10 cellular contexts compared by ENCODE assay signal in genomic region chr15:68389936-68390790, GRCh38. TPM values are rescaled to one million over a fixed set of nuclear protein-coding genes. Genes with fewer than 3 reads are reported as not detected.
DNase-seq lines count a peak whose midpoint lies in the region; ATAC-seq and TF ChIP-seq lines count a peak whose summit lies in the region.
"Had no signal": no experiment of that assay in that cellular context is flagged by ENCODE, and none has a peak within 500 bp of the region (broad histone marks: within the 10 kb centered on the region; RNA-seq: fewer than 3 reads in every experiment).

No MANE protein-coding gene starts in this region.

- H3K4me1 Mint-ChIP-seq in activated naive CD8-positive, alpha-beta T cell treated with anti-CD3 and anti-CD28 coated beads, Interleukin-2, amount 10 ng/mL, durations not matched to agents 7 days and 5 days: peaks cover 16% of the 10 kb centered on the region

- no peaks in the 10 kb centered on the region for H3K4me1 ChIP-seq in ovary (ENCODE audit: insufficient read depth)
- H3K4me1 ChIP-seq: Peyer's patch had no signal

- no peak overlapping the region for H3K27ac ChIP-seq in ovary
- H3K27ac ChIP-seq: cardiac muscle cell, Peyer's patch had no signal

- TF ChIP-seq EP300 in ovary (IDR thresholded peaks at IDR 0.05): no peak

- H3K27ac Mint-ChIP-seq in activated naive CD8-positive, alpha-beta T cell treated with anti-CD3 and anti-CD28 coated beads, Interleukin-2, amount 10 ng/mL, durations not matched to agents 7 days and 5 days: peak overlapping the region; percentile 73

- DNase-seq in activated naive CD8-positive, alpha-beta T cell treated with anti-CD3 and anti-CD28 coated beads, Interleukin-2, amount 10 ng/mL, durations not matched to agents 7 days and 5 days: peak; percentile 44
- DNase-seq in ovary: peak in 4 of 5 donors; percentile 5 to 17 (median 6)
- no peak for DNase-seq in NCI-H2081 treated with DMSO at 0.1 percent for 48 hours (lab: John Stamatoyannopoulos, UW)
- no peak for DNase-seq in germinal center (ENCODE audit: low spot score)
- DNase-seq in stimulated activated naive CD4-positive, alpha-beta T cell treated with Interleukin-2 at 50 U/mL for 16 hours (lab: John Stamatoyannopoulos, UW): no peak

- no peak for TF ChIP-seq POLR2A in ovary (IDR thresholded peaks at IDR 0.05)

- H3K9me3 Mint-ChIP-seq in activated naive CD8-positive, alpha-beta T cell treated with anti-CD3 and anti-CD28 coated beads, Interleukin-2, amount 10 ng/mL, durations not matched to agents 7 days and 5 days: peaks cover 3% of the 10 kb centered on the region

- H3K4me3 Mint-ChIP-seq in activated naive CD8-positive, alpha-beta T cell treated with anti-CD3 and anti-CD28 coated beads, Interleukin-2, amount 10 ng/mL, durations not matched to agents 7 days and 5 days: peak overlapping the region; percentile 37

- intact Hi-C loops in ovary (cut with DNase I): loop anchor here in 1 of 4 donors (10.0 kb wide), 1 partner anchor 135 kb away; no protein-coding TSS in a partner anchor

- H3K27me3 Mint-ChIP-seq in activated naive CD8-positive, alpha-beta T cell treated with anti-CD3 and anti-CD28 coated beads, Interleukin-2, amount 10 ng/mL, durations not matched to agents 7 days and 5 days: peaks cover 31% of the 10 kb centered on the region

- no peaks in the 10 kb centered on the region for H3K36me3 ChIP-seq in ovary
- H3K36me3 ChIP-seq: cardiac muscle cell, Peyer's patch had no signal

- ATAC-seq in GM18867 (IDR thresholded peaks at IDR 0.05; ENCODE audit: unreplicated experiment) (peak; percentile 45), HG03571 (IDR thresholded peaks at IDR 0.05; ENCODE audit: unreplicated experiment) (peak; percentile 81), GM21526 (IDR thresholded peaks at IDR 0.05; ENCODE audit: low FRiP score, unreplicated experiment) (no peak)
- peak; percentile 98 for ATAC-seq in activated naive CD8-positive, alpha-beta T cell treated with anti-CD3 and anti-CD28 coated beads, Interleukin-2, amount 10 ng/mL, durations not matched to agents 7 days and 5 days (ENCODE audit: low read depth)

- no peaks in the 10 kb centered on the region for H3K9me3 ChIP-seq in ovary
- H3K9me3 ChIP-seq: Peyer's patch had no signal

- 52 to 73% (median 59%) methylated on average over 15 of the region's 15 CpGs for whole genome bisulfite sequencing in ovary, 3 donors

- no peak overlapping the region for H3K4me3 ChIP-seq in ovary
- H3K4me3 ChIP-seq: cardiac muscle cell, Peyer's patch had no signal

- no peaks in the 10 kb centered on the region for H3K27me3 ChIP-seq in ovary
- H3K27me3 ChIP-seq: Peyer's patch had no signal

- POLR2A ChIA-PET in activated naive CD8-positive, alpha-beta T cell treated with anti-CD3 and anti-CD28 coated beads, Interleukin-2, amount 10 ng/mL, durations not matched to agents 7 days and 5 days (lab: Charles Lee): interaction anchor here (1.2 kb wide), 1 partner anchor 36 kb away, joined by 5 read pairs; no protein-coding TSS in a partner anchor

- TF ChIP-seq CTCF in ovary (IDR thresholded peaks at IDR 0.05): no peak

- H3K36me3 Mint-ChIP-seq in activated naive CD8-positive, alpha-beta T cell treated with anti-CD3 and anti-CD28 coated beads, Interleukin-2, amount 10 ng/mL, durations not matched to agents 7 days and 5 days: peaks cover 6% of the 10 kb centered on the region

RNA-seq across cellular contexts. Expression of gene ITGA11, which starts 41.8 kb away (rescaled TPM):
- total RNA-seq in activated naive CD8-positive, alpha-beta T cell treated with anti-CD3 and anti-CD28 coated beads, Interleukin-2, amount 10 ng/mL, durations not matched to agents 7 days and 5 days: under 1 TPM; 0.57 to 0.61 TPM
- 10 to 100 TPM in 2 of 7 donors, 1 to 10 TPM in 5; 1.2 to 25.2 (median 4.4) TPM for total RNA-seq in ovary
- 10 to 100 TPM in 1 of 2 donors, 1 to 10 TPM in 1; 2.2 to 34.5 TPM for polyA plus RNA-seq in ovary

Comparison
In these comparisons a context has a peak if more than half of its experiments do, and no peak if none do; other contexts are left out.
1. DNase-seq: peak in activated naive CD8-positive, alpha-beta T cell treated with anti-CD3 and anti-CD28 coated beads, Interleukin-2, amount 10 ng/mL, durations not matched to agents 7 days and 5 days (single experiment) and ovary (4 of 5); none in NCI-H2081 treated with DMSO at 0.1 percent for 48 hours (single experiment), germinal center (single experiment) and stimulated activated naive CD4-positive, alpha-beta T cell treated with Interleukin-2 at 50 U/mL for 16 hours (single experiment).